In the genomic region with DNA sequence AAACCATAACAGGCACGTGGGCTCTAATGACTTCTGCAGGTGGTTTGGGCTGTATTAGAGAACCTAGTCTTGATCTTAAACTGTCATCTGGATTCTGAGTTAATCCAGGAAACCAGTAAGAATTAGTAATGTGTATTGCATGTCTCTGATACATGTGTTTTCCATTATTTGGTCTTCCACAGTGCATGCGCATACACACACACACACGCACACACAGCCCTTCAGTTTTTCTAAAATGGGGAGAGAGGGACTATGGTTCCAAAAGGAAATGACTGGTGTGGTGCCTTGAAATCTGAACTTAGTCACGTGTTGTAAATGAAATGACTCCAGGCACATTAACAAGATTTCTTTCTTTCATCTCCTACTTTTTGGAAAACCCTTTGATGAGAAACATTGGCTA, we compare ENCODE assay signal across 12 cellular contexts.
A peak's percentile ranks its signal among the peaks of the same experiment; 100 is the strongest.
DNase-seq lines count a peak whose midpoint lies in the region; ATAC-seq and TF ChIP-seq lines count a peak whose summit lies in the region.
"Had no signal": no experiment of that assay in that cellular context is flagged by ENCODE, and none has a peak within 500 bp of the region (broad histone marks: within the 10 kb centered on the region; RNA-seq: fewer than 3 reads in every experiment).

No MANE protein-coding gene starts in this region.

- H3K27ac ChIP-seq in left ventricle myocardium inferior (replicated peaks) (no peak overlapping the region), fibroblast of lung (ENCODE audit: insufficient read depth, low read length) (peak overlapping the region; percentile 62)
- H3K27ac ChIP-seq: A549 had no signal

- no peaks in the 10 kb centered on the region for H3K79me2 ChIP-seq in fibroblast of lung (ENCODE audit: control insufficient read depth, insufficient read depth, low read length)

- H3K4me3 ChIP-seq in left ventricle myocardium inferior (no peak overlapping the region), fibroblast of lung (replicated peaks in 1 of 4; ENCODE audit: control extremely low read depth in 1 of 4, insufficient read depth in 1 of 4, low read depth in 3 of 4, low read length in 4 of 4) (no peak overlapping the region)
- H3K4me3 ChIP-seq: A549 had no signal

- H3K27me3 ChIP-seq in left ventricle myocardium inferior (ENCODE audit: low read depth) = no peaks in the 10 kb centered on the region
- no peaks in the 10 kb centered on the region for H3K27me3 ChIP-seq in fibroblast of lung (ENCODE audit: control insufficient read depth, insufficient read depth, low read length)

- H3K4me1 ChIP-seq in left ventricle myocardium inferior (peaks cover 3% of the 10 kb centered on the region), fibroblast of lung (ENCODE audit: control insufficient read depth, extremely low read depth, insufficient read depth, low read length) (peaks cover 11% of the 10 kb centered on the region)

- H4K20me1 ChIP-seq in fibroblast of lung (ENCODE audit: control insufficient read depth, extremely low read depth, insufficient read depth, low read length) = no peaks in the 10 kb centered on the region

- H3K9ac ChIP-seq in fibroblast of lung (ENCODE audit: insufficient read depth, low read length) = no peak overlapping the region

- H3K36me3 ChIP-seq in left ventricle myocardium inferior (peaks cover 19% of the 10 kb centered on the region), fibroblast of lung (ENCODE audit: control insufficient read depth, insufficient read depth, low read length) (no peaks in the 10 kb centered on the region)

- ATAC-seq in Right ventricle myocardium superior (ENCODE audit: poor library complexity) (peak; percentile 25), HG02884 (IDR thresholded peaks at IDR 0.05; ENCODE audit: unreplicated experiment) (no peak), HG03520 (IDR thresholded peaks at IDR 0.05; ENCODE audit: unreplicated experiment) (no peak)
- ATAC-seq: A549 had no signal

- TF ChIP-seq CTCF in left ventricle myocardium inferior (IDR thresholded peaks at IDR 0.05; ENCODE audit: borderline replicate concordance) = no peak
- TF ChIP-seq CTCF in fibroblast of lung (conservative IDR thresholded peaks at IDR 0.05 in 1 of 2, IDR thresholded peaks at IDR 0.05 in 1 of 2; ENCODE audit: low read depth in 1 of 2, low read length in 2 of 2) = no peak

- no peak overlapping the region for H2AFZ ChIP-seq in fibroblast of lung (ENCODE audit: low read length)

- intact Hi-C loops in Right ventricle myocardium superior (cut with DNase I) = no loop called here
- intact Hi-C loops in left ventricle myocardium inferior (cut with micrococcal nuclease) = no loop called here

- DNase-seq in Right ventricle myocardium superior (no peak), left ventricle myocardium inferior (no peak), MV-4-11 (lab: John Stamatoyannopoulos, UW) (peak; percentile 16), fibroblast of lung (ENCODE audit: low read depth in 2 of 2) (peak; percentile 54 to 71), stromal cell of bone marrow (ENCODE audit: low read depth) (peak; percentile 83), activated gamma-delta T cell (lab: John Stamatoyannopoulos, UW) (no peak)
- DNase-seq: hippocampal formation, NCI-H1092, T-helper 2 cell had no signal

- no peak overlapping the region for H3K4me2 ChIP-seq in fibroblast of lung (ENCODE audit: extremely low read depth, insufficient read depth, low read length)
- H3K4me2 ChIP-seq: A549 had no signal

- H3K9me3 ChIP-seq in left ventricle myocardium inferior (replicated peaks) (no peaks in the 10 kb centered on the region), fibroblast of lung (ENCODE audit: control insufficient read depth, insufficient read depth, low read depth, low read length) (no peaks in the 10 kb centered on the region)
- H3K9me3 ChIP-seq: A549 had no signal

Comparison
In these comparisons a context has a peak if more than half of its experiments do, and no peak if none do; other contexts are left out.
1. DNase-seq: peak in MV-4-11 (single experiment), fibroblast of lung (2 of 2) and stromal cell of bone marrow (single experiment); none in Right ventricle myocardium superior (single experiment), left ventricle myocardium inferior (single experiment) and activated gamma-delta T cell (single experiment).